ENCODE assay signal across 18 cellular contexts in genomic region chr22:21796231-21796630, GRCh38.
DNase-seq lines count a peak whose midpoint lies in the region; ATAC-seq and TF ChIP-seq lines count a peak whose summit lies in the region.
"Had no signal": no experiment of that assay in that cellular context is flagged by ENCODE, and none has a peak within 500 bp of the region (broad histone marks: within the 10 kb centered on the region; RNA-seq: fewer than 3 reads in every experiment).

No MANE protein-coding gene starts in this region.

- in situ Hi-C loops in Panc1 (cut with HindIII; ENCODE audit: low pct_unique_long_range_greater_than_20kb, low sequenced_read_pairs), result no loop called here

- H3K4me1 Mint-ChIP-seq in activated T-cell treated with anti-CD3 and anti-CD28 coated beads, Interleukin-2, amount 50 U/mL, for 24 hours (ENCODE audit: low read depth), result peaks cover 16% of the 10 kb centered on the region
- peaks cover 4 to 26% of the 10 kb centered on the region in 2 donors for H3K4me1 Mint-ChIP-seq in effector memory CD8-positive, alpha-beta T cell (ENCODE audit: low read depth in 2 of 2)

- no peaks in the 10 kb centered on the region for H3K27me3 Mint-ChIP-seq in activated T-cell treated with anti-CD3 and anti-CD28 coated beads, Interleukin-2, amount 50 U/mL, for 24 hours
- no peaks in the 10 kb centered on the region for H3K27me3 Mint-ChIP-seq in effector memory CD8-positive, alpha-beta T cell

- TF ChIP-seq CTCF in Panc1 (IDR thresholded peaks at IDR 0.05) (no peak), neutrophil (IDR thresholded peaks at IDR 0.05) (no peak)

- ATAC-seq in Panc1, result no peak; the same call in 1 of the 2 replicates
- ATAC-seq in effector memory CD8-positive, alpha-beta T cell (replicated peaks), result no peak
- ATAC-seq in HG03521 (IDR thresholded peaks at IDR 0.05; ENCODE audit: unreplicated experiment), result no peak

- H3K9me3 ChIP-seq in Panc1 (ENCODE audit: control insufficient read depth, insufficient read depth, low read depth, low read length), result no peaks in the 10 kb centered on the region
- H3K9me3 ChIP-seq in neutrophil, result no peaks in the 10 kb centered on the region
- H3K9me3 ChIP-seq: BLaER1, Peyer's patch had no signal

- no peak overlapping the region for H3K4me3 Mint-ChIP-seq in activated T-cell treated with anti-CD3 and anti-CD28 coated beads, Interleukin-2, amount 50 U/mL, for 24 hours
- H3K4me3 Mint-ChIP-seq in effector memory CD8-positive, alpha-beta T cell, result no peak overlapping the region
- H3K4me3 Mint-ChIP-seq: HFFc6 had no signal

- H3K36me3 ChIP-seq in Panc1 (ENCODE audit: control insufficient read depth, insufficient read depth, low read length) (peaks cover 5% of the 10 kb centered on the region; the same call in 1 of the 2 replicates), neutrophil (peaks cover 79% of the 10 kb centered on the region)

- CTCF ChIA-PET in Panc1 (lab: Charles Lee), result no interaction called here

- H3K4me1 ChIP-seq in Panc1 (ENCODE audit: control insufficient read depth, insufficient read depth, low read length), result no peaks in the 10 kb centered on the region
- no peaks in the 10 kb centered on the region for H3K4me1 ChIP-seq in neutrophil (ENCODE audit: control insufficient read depth in 1 of 2, insufficient read depth in 1 of 2, low read depth in 1 of 2, low read length in 1 of 2)
- H3K4me1 ChIP-seq: BLaER1, Peyer's patch had no signal

- POLR2A ChIA-PET in Panc1 (lab: Charles Lee), result no interaction called here

- no peak overlapping the region for H3K4me3 ChIP-seq in Panc1 (ENCODE audit: low read depth in 2 of 2, low read length in 2 of 2)
- no peak overlapping the region for H3K4me3 ChIP-seq in neutrophil (ENCODE audit: low read depth in 1 of 2, low read length in 1 of 2)
- H3K4me3 ChIP-seq: BLaER1, Peyer's patch had no signal

- intact Hi-C loops in Panc1 (cut with micrococcal nuclease; ENCODE audit: unreplicated experiment), result no loop called here

- H3K9me3 Mint-ChIP-seq in activated T-cell treated with anti-CD3 and anti-CD28 coated beads, Interleukin-2, amount 50 U/mL, for 24 hours, result no peaks in the 10 kb centered on the region
- no peaks in the 10 kb centered on the region for H3K9me3 Mint-ChIP-seq in effector memory CD8-positive, alpha-beta T cell
- H3K9me3 Mint-ChIP-seq: HFFc6 had no signal

- DNase-seq in activated T-cell treated with anti-CD3 and anti-CD28 coated beads, Interleukin-2, amount 50 U/mL, for 24 hours, result no peak
- no peak for DNase-seq in activated T-cell treated with anti-CD3 and anti-CD28 coated beads, Interleukin-2, amount 50 U/mL, for 1 hour
- no peak for DNase-seq in Panc1 (ENCODE audit: low read depth, low spot score)
- DNase-seq in effector memory CD8-positive, alpha-beta T cell, result no peak
- no peak for DNase-seq in medulla oblongata (ENCODE audit: extremely low spot score)
- no peak for DNase-seq in NOMO-1 (lab: John Stamatoyannopoulos, UW; ENCODE audit: unreplicated experiment in 2 of 2)
- DNase-seq: COR-L47, DMS153, HFFc6, KG1, NCI-H1048, NCI-H146, NCI-H2081, NCI-H510A treated with DMSO at 0.1 percent for 48 hours, Peyer's patch had no signal

- H3K27ac Mint-ChIP-seq in activated T-cell treated with anti-CD3 and anti-CD28 coated beads, Interleukin-2, amount 50 U/mL, for 24 hours, result peak overlapping the region; percentile 8
- peak overlapping the region; percentile 3 to 33 for H3K27ac Mint-ChIP-seq in effector memory CD8-positive, alpha-beta T cell
- H3K27ac Mint-ChIP-seq: HFFc6 had no signal

- TSS peak; percentile 40 for BruUV-seq in Panc1 (replicated peaks; lab: Mats Ljungman, UMichigan)

- H3K27ac ChIP-seq in Panc1 (ENCODE audit: low read length) (no peak overlapping the region), neutrophil (peak overlapping the region; percentile 13)
- H3K27ac ChIP-seq: BLaER1, Peyer's patch had no signal

- no peaks in the 10 kb centered on the region for H3K27me3 ChIP-seq in Panc1 (ENCODE audit: control insufficient read depth, insufficient read depth, low read length)
- H3K27me3 ChIP-seq in neutrophil, result no peaks in the 10 kb centered on the region
- H3K27me3 ChIP-seq: BLaER1, Peyer's patch had no signal

- peaks cover 75% of the 10 kb centered on the region for H3K36me3 Mint-ChIP-seq in activated T-cell treated with anti-CD3 and anti-CD28 coated beads, Interleukin-2, amount 50 U/mL, for 24 hours (ENCODE audit: low read depth)
- H3K36me3 Mint-ChIP-seq in effector memory CD8-positive, alpha-beta T cell (ENCODE audit: insufficient read depth), result peaks cover 54% of the 10 kb centered on the region
